14 cellular contexts compared by ENCODE assay signal in the genomic region with DNA sequence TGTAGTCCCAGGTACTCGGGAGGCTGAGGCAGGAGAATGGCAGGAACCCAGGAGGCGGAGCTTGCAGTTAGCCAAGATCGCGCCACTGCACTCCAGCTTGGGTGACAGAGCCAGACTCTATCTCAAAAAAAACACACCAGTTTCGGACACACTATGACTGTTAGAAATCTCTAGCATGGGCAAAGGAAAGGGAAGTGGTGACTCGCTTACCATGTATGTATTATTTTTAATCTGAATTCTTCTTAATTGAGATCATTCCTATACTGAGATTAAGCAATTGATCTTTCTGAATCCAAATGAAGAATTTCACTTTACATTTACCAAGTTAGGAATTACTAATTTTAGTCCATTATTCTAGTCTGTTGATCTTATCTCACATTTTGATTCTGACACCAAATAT.
DNase-seq lines count a peak whose midpoint lies in the region; TF ChIP-seq lines count a peak whose summit lies in the region.
"Had no signal": no experiment of that assay in that cellular context is flagged by ENCODE, and none has a peak within 500 bp of the region (broad histone marks: within the 10 kb centered on the region; RNA-seq: fewer than 3 reads in every experiment).

No MANE protein-coding gene starts in this region.

- POLR2A ChIA-PET in A673 (lab: Charles Lee; ENCODE audit: low non-redundant PET) = no interaction called here

- intact Hi-C loops in A673 (cut with micrococcal nuclease; ENCODE audit: unreplicated experiment) = no loop called here

- H3K36me3 ChIP-seq in A673 (ENCODE audit: insufficient read depth, low read length, poor library complexity, severe bottlenecking) (no peaks in the 10 kb centered on the region), adipocyte (ENCODE audit: control insufficient read depth, insufficient read depth, low read length, severe bottlenecking) (no peaks in the 10 kb centered on the region)
- H3K36me3 ChIP-seq: left ventricle myocardium inferior had no signal

- H3K4me1 ChIP-seq in A673 (ENCODE audit: insufficient read depth, low read length, poor library complexity, severe bottlenecking) (peaks cover 9% of the 10 kb centered on the region), adipocyte (ENCODE audit: control insufficient read depth, insufficient read depth, low read length) (peaks cover 17% of the 10 kb centered on the region)
- H3K4me1 ChIP-seq: A549 had no signal

- peak overlapping the region; percentile 55 for H3K9ac ChIP-seq in adipocyte (ENCODE audit: low read length)

- peak; percentile 22 for DNase-seq in A673 (ENCODE audit: low spot score)
- DNase-seq in HPDE6-E6E7 (ENCODE audit: extremely low spot score) = peak; percentile 23
- DNase-seq in adipocyte (ENCODE audit: low read depth) = peak; percentile 80
- DNase-seq in fibroblast of the conjunctiva (ENCODE audit: low read depth) = peak; percentile 35
- no peak for DNase-seq in NCI-H1930 (lab: John Stamatoyannopoulos, UW)
- no peak for DNase-seq in NCI-H1436 treated with DMSO at 0.1 percent for 48 hours (lab: John Stamatoyannopoulos, UW)
- DNase-seq in globus pallidus (ENCODE audit: low spot score) = no peak
- DNase-seq in cerebellar nuclear complex (lab: John Stamatoyannopoulos, UW) = no peak
- DNase-seq: activated CD4-positive, alpha-beta T cell treated with anti-CD3 and anti-CD28 coated beads for 4 hours; left ventricle myocardium inferior; NCI-H1694 treated with DMSO at 0.1 percent for 48 hours; stimulated activated CD4-positive, alpha-beta T cell treated with anti-CD3 and anti-CD28 coated beads, Interleukin-12 subunit alpha, Interleukin-12 subunit beta, amount 100 ng/mL, for 4 hours; T-helper 1 cell had no signal

- no TSS peak for BruUV-seq in A673 (replicated peaks; lab: Mats Ljungman, UMichigan)

- CTCF ChIA-PET in A673 (lab: Charles Lee) = no interaction called here

- H3K4me3 ChIP-seq in A673 (ENCODE audit: low read depth, low read length, poor library complexity, severe bottlenecking) (no peak overlapping the region), adipocyte (ENCODE audit: low read length) (no peak overlapping the region)
- H3K4me3 ChIP-seq: A549, left ventricle myocardium inferior had no signal

- H3K9me3 ChIP-seq in A673 (ENCODE audit: low read depth, low read length, poor library complexity, severe bottlenecking) (no peaks in the 10 kb centered on the region), adipocyte (ENCODE audit: control insufficient read depth, low read length) (peaks cover 11% of the 10 kb centered on the region)
- H3K9me3 ChIP-seq: A549 had no signal

- H3K27me3 ChIP-seq in A673 (replicated peaks; ENCODE audit: insufficient read depth, low read depth, low read length, poor library complexity) (no peaks in the 10 kb centered on the region), adipocyte (replicated peaks; ENCODE audit: control insufficient read depth, insufficient read depth, low read length) (no peaks in the 10 kb centered on the region)

- no peak overlapping the region for H3K27ac ChIP-seq in A673 (ENCODE audit: low read depth, low read length, poor library complexity, severe bottlenecking)
- H3K27ac ChIP-seq: A549, left ventricle myocardium inferior had no signal

- no peak for TF ChIP-seq CTCF in A673 (conservative IDR thresholded peaks at IDR 0.05; ENCODE audit: low read depth, low read length)

Comparison
In these comparisons a context has a peak if more than half of its experiments do, and no peak if none do; other contexts are left out.
1. DNase-seq: peak in A673 (single experiment), HPDE6-E6E7 (single experiment), adipocyte (single experiment) and fibroblast of the conjunctiva (single experiment); none in NCI-H1930 (0 of 2), NCI-H1436 treated with DMSO at 0.1 percent for 48 hours (single experiment), globus pallidus (single experiment) and cerebellar nuclear complex (0 of 2).